ENCODE assay signal across 8 cellular contexts in the genomic region with DNA sequence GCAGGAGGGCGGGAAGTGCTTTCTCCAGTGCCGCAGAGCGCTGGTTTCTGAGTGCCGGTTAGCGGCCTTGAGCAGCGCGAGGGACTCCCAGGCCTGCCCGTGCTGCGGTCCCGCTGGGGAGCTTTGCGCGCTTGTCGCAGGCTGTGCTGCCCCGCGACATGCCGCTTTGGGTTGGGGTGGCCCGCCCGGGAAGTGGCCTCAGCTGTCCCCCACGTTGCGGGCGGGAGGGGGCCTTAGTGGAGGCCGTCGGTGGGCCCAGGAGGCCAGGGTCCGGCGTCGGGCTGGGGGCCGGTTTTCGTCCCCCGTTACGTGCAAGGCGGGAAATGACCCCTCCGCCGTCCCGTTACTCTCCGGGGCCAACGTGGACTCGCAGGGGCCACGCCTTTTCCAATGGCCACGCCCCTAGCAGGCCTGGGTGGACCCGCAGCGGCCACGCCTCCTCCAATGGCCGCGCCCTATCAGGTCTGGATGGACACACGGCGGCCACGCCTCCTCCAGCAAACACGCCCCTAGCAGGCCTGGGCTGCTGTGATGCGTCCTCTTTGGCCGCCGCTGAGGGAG. TPM values are rescaled to one million over a fixed set of nuclear protein-coding genes. Genes with fewer than 3 reads are reported as not detected.
DNase-seq lines count a peak whose midpoint lies in the region; ATAC-seq and TF ChIP-seq lines count a peak whose summit lies in the region.

No MANE protein-coding gene starts in this region.

- peaks cover 39 to 50% of the 10 kb centered on the region in 2 donors for H3K4me1 Mint-ChIP-seq in natural killer cell

- peak overlapping the region; percentile 95 to 96 for H3K27ac Mint-ChIP-seq in natural killer cell

- peaks cover 2 to 4% of the 10 kb centered on the region in 2 donors for H3K9me3 Mint-ChIP-seq in natural killer cell

- DNase-seq in DMS153 (lab: John Stamatoyannopoulos, UW) (peak; percentile 86), HuH-7.5 (ENCODE audit: low spot score) (peak; percentile 95), RPMI8226 (peak; percentile 99), fibroblast of peridontal ligament (ENCODE audit: extremely low read depth) (peak; percentile 90), natural killer cell (peak; percentile 91)
- peak; percentile 75 for DNase-seq in activated effector memory CD4-positive, alpha-beta T cell treated with Interleukin-2 at 50 U/mL for 16 hours
- DNase-seq in stimulated activated naive CD4-positive, alpha-beta T cell (lab: John Stamatoyannopoulos, UW): peak in 4 of 6 experiments; percentile 45 to 72 (median 64)

- intact Hi-C loops in natural killer cell (cut with micrococcal nuclease): loop anchor here (1.0 to 5.0 kb wide), 5 partner anchors 10 to 129 kb away; a partner anchor contains a TSS

- H3K36me3 Mint-ChIP-seq in natural killer cell: no peaks in the 10 kb centered on the region

- peak overlapping the region; percentile 88 for H3K4me3 Mint-ChIP-seq in natural killer cell

- ATAC-seq in GM21528 (IDR thresholded peaks at IDR 0.05; ENCODE audit: low FRiP score, unreplicated experiment) (peak; percentile 60), natural killer cell (peak; percentile 43 to 67 (median 55))

- TF ChIP-seq CTCF in natural killer cell (IDR thresholded peaks at IDR 0.05): no peak

- H3K27me3 Mint-ChIP-seq in natural killer cell (ENCODE audit: low read depth in 2 of 2): no peaks in the 10 kb centered on the region

RNA-seq across cellular contexts. Expression of a gene that starts 1.0 kb away (rescaled TPM):
- 10 to 100 TPM; 52.9 to 62.3 (median 61.5) TPM for total RNA-seq in natural killer cell

RNA-seq across cellular contexts. Expression of a gene that starts 43.8 kb away (rescaled TPM):
- total RNA-seq in natural killer cell: 10 to 100 TPM; 18.3 to 27.8 (median 18.5) TPM

RNA-seq across cellular contexts. Expression of a gene that starts 44.0 kb away (rescaled TPM):
- total RNA-seq in natural killer cell: 10 to 100 TPM; 37.1 to 60.2 (median 51.8) TPM

Comparison
In these comparisons a context has a peak if more than half of its experiments do, and no peak if none do; other contexts are left out.
1. Peak in every context shown above with its lines: DNase-seq and ATAC-seq.